Comparison of ENCODE assay signal across 24 cellular contexts in genomic region chr5:1470762-1471211, GRCh38. TPM values are rescaled to one million over a fixed set of nuclear protein-coding genes. Genes with fewer than 3 reads are reported as not detected.
DNase-seq lines count a peak whose midpoint lies in the region; ATAC-seq and TF ChIP-seq lines count a peak whose summit lies in the region.
"Had no signal": no experiment of that assay in that cellular context is flagged by ENCODE, and none has a peak within 500 bp of the region (broad histone marks: within the 10 kb centered on the region; RNA-seq: fewer than 3 reads in every experiment).

No MANE protein-coding gene starts in this region.

- H3K36me3 Mint-ChIP-seq in CD14-positive monocyte = peaks cover 72 to 96% of the 10 kb centered on the region in 2 donors
- H3K36me3 Mint-ChIP-seq: activated naive CD8-positive, alpha-beta T cell had no signal

- H3K27ac ChIP-seq in Peyer's patch = no peak overlapping the region
- H3K27ac ChIP-seq in transverse colon = no peak overlapping the region
- H3K27ac ChIP-seq: esophagus squamous epithelium, gastrocnemius medialis, parathyroid adenoma, PC-9 had no signal

- H3K4me1 Mint-ChIP-seq in CD14-positive monocyte = peaks cover 13% of the 10 kb centered on the region
- H3K4me1 Mint-ChIP-seq: activated CD8-positive, alpha-beta memory T cell treated with anti-CD3 and anti-CD28 coated beads, Interleukin-2, amount 10 ng/mL, durations not matched to agents 7 days and 5 days had no signal

- in situ Hi-C loops in transverse colon (cut with MboI; ENCODE audit: low pct_ligation_motif_present in 1 of 4, low pct_unique_long_range_greater_than_20kb in 1 of 4, low sequenced_read_pairs in 3 of 4) = no loop called here

- H3K36me3 ChIP-seq in Peyer's patch (peaks cover 0 to 6% (median 0%) of the 10 kb centered on the region in 3 donors), transverse colon (no peaks in the 10 kb centered on the region)
- H3K36me3 ChIP-seq: gastrocnemius medialis had no signal

- ATAC-seq in left lobe of liver (peak; percentile 95), HG03095 (IDR thresholded peaks at IDR 0.05; ENCODE audit: unreplicated experiment) (no peak)
- ATAC-seq: gastrocnemius medialis had no signal

- no peak for TF ChIP-seq POLR2A in Peyer's patch (IDR thresholded peaks at IDR 0.05)
- TF ChIP-seq POLR2A in transverse colon (IDR thresholded peaks at IDR 0.05) = no peak

- 78 to 80% methylated on average over 1 to 18 of the region's 18 CpGs for WGBS in transverse colon (ENCODE audit: low coverage in 1 of 2), 2 donors

- DNase-seq in CD14-positive monocyte (ENCODE audit: low spot score) (no peak), Peyer's patch (peak in 2 of 3 donors; percentile 29 to 51), left lobe of liver (ENCODE audit: low spot score) (peak; percentile 92), posterior vena cava (ENCODE audit: low spot score) (peak; percentile 78), HEK293T (ENCODE audit: extremely low spot score) (no peak), transverse colon (no peak)
- DNase-seq in activated CD4-positive, alpha-beta T cell treated with anti-CD3 and anti-CD28 coated beads, Interleukin-2, amount 50 U/mL, for 48 hours = no peak
- DNase-seq: activated CD4-positive, alpha-beta T cell treated with anti-CD3 and anti-CD28 coated beads for 4 hours; activated CD8-positive, alpha-beta memory T cell treated with anti-CD3 and anti-CD28 coated beads, Interleukin-2, amount 10 ng/mL, durations not matched to agents 7 days and 5 days; DMS53; effector CD8-positive, alpha-beta T cell; esophagus squamous epithelium; gastrocnemius medialis; naive thymus-derived CD4-positive, alpha-beta T cell; NCI-H1092; NCI-H2081 treated with DMSO at 0.1 percent for 48 hours; PC-9 had no signal

- CTCF ChIA-PET in HEK293T (lab: Yijun Ruan, JAX) = no interaction called here

- no peaks in the 10 kb centered on the region for H3K27me3 ChIP-seq in Peyer's patch
- no peaks in the 10 kb centered on the region for H3K27me3 ChIP-seq in transverse colon
- H3K27me3 ChIP-seq: esophagus squamous epithelium, gastrocnemius medialis had no signal

- no peak overlapping the region for H3K4me3 Mint-ChIP-seq in CD14-positive monocyte
- H3K4me3 Mint-ChIP-seq: activated CD8-positive, alpha-beta memory T cell treated with anti-CD3 and anti-CD28 coated beads, Interleukin-2, amount 10 ng/mL, durations not matched to agents 7 days and 5 days; activated naive CD8-positive, alpha-beta T cell; memory B cell; naive thymus-derived CD4-positive, alpha-beta T cell had no signal

- POLR2A ChIA-PET in HEK293T (lab: Yijun Ruan, JAX) = no interaction called here

- H3K9me3 Mint-ChIP-seq in CD14-positive monocyte = peaks cover 2 to 18% (median 8%) of the 10 kb centered on the region in 7 donors
- H3K9me3 Mint-ChIP-seq: memory B cell; naive thymus-derived CD4-positive, alpha-beta T cell had no signal

- H3K4me3 ChIP-seq in Peyer's patch (no peak overlapping the region), transverse colon (no peak overlapping the region)
- H3K4me3 ChIP-seq: esophagus squamous epithelium, gastrocnemius medialis, PC-9 had no signal

- H3K27ac Mint-ChIP-seq in CD14-positive monocyte = peak overlapping the region in 4 of 7 donors; percentile 66 to 85 (median 80)
- H3K27ac Mint-ChIP-seq: activated CD8-positive, alpha-beta memory T cell treated with anti-CD3 and anti-CD28 coated beads, Interleukin-2, amount 10 ng/mL, durations not matched to agents 7 days and 5 days; activated naive CD8-positive, alpha-beta T cell had no signal

- no peaks in the 10 kb centered on the region for H3K4me1 ChIP-seq in Peyer's patch
- H3K4me1 ChIP-seq in transverse colon = no peaks in the 10 kb centered on the region
- H3K4me1 ChIP-seq: esophagus squamous epithelium, gastrocnemius medialis, parathyroid adenoma had no signal

- H3K9me3 ChIP-seq in Peyer's patch (no peaks in the 10 kb centered on the region), transverse colon (no peaks in the 10 kb centered on the region)
- H3K9me3 ChIP-seq: esophagus squamous epithelium, gastrocnemius medialis had no signal

- TF ChIP-seq EP300 in transverse colon (IDR thresholded peaks at IDR 0.05; ENCODE audit: low read depth) = no peak

- H3K27me3 Mint-ChIP-seq in CD14-positive monocyte (ENCODE audit: low read depth in 3 of 3) = no peaks in the 10 kb centered on the region
- H3K27me3 Mint-ChIP-seq: activated CD8-positive, alpha-beta memory T cell treated with anti-CD3 and anti-CD28 coated beads, Interleukin-2, amount 10 ng/mL, durations not matched to agents 7 days and 5 days; activated naive CD8-positive, alpha-beta T cell; memory B cell; naive thymus-derived CD4-positive, alpha-beta T cell had no signal

- TF ChIP-seq CTCF in CD14-positive monocyte (IDR thresholded peaks at IDR 0.05) = no peak
- TF ChIP-seq CTCF in Peyer's patch (IDR thresholded peaks at IDR 0.05) = no peak
- no peak for TF ChIP-seq CTCF in transverse colon (IDR thresholded peaks at IDR 0.05)

- intact Hi-C loops in CD14-positive monocyte (cut with micrococcal nuclease) = loop anchor here (10.0 kb wide), 2 partner anchors 126 to 366 kb away; partner anchors contain the start of gene CLPTM1L (in 1 of the 2)
- intact Hi-C loops in posterior vena cava (cut with DNase I) = no loop called here
- intact Hi-C loops in transverse colon (cut with DNase I; ENCODE audit: low total_unique reads) = no loop called here

TF ChIP-seq in HEK293T, 16 proteins besides CTCF, POLR2A, EP300 and RAD21:
- TF ChIP-seq BHLHE40 (IDR thresholded peaks at IDR 0.05; ENCODE audit: borderline replicate concordance) (no peak), ZNF384 (IDR thresholded peaks at IDR 0.05) (no peak), FOXK2 (IDR thresholded peaks at IDR 0.05) (no peak), PKNOX1 (IDR thresholded peaks at IDR 0.05) (no peak), TARDBP (IDR thresholded peaks at IDR 0.05) (no peak), SUZ12 (IDR thresholded peaks at IDR 0.05) (no peak), NFRKB (IDR thresholded peaks at IDR 0.05) (no peak)
TF ChIP-seq in HEK293T: peak in this region for 0.

RNA-seq across cellular contexts. Expression of gene SLC6A3, which starts 25.5 kb away (rescaled TPM):
- polyA plus RNA-seq in CD14-positive monocyte = not detected
- under 1 TPM in 2 of 4 donors, not detected in 2; 0.40 to 0.70 TPM for total RNA-seq in Peyer's patch
- not detected for total RNA-seq in left lobe of liver
- total RNA-seq in posterior vena cava = under 1 TPM; 0.10 to 0.19 TPM
- not detected for total RNA-seq in transverse colon
- total RNA-seq: gastrocnemius medialis; LHCN-M2; PC-9; SK-MEL-5; T-helper 1 cell treated with Interleukin-12 subunit alpha and Interleukin-12 subunit beta and Interleukin-4 antibody, amounts not matched to agents 30 ng/mL and 1 ng/mL, for 36 hours had no signal
- polyA plus RNA-seq: naive thymus-derived CD4-positive, alpha-beta T cell had no signal

RNA-seq across cellular contexts. Expression of gene LPCAT1, which starts 53.0 kb away (rescaled TPM):
- polyA plus RNA-seq in CD14-positive monocyte = 10 to 100 TPM; 34.1 to 34.8 TPM
- total RNA-seq in Peyer's patch = 10 to 100 TPM in 3 of 4 donors, 1 to 10 TPM in 1; 8.8 to 59.4 (median 28.5) TPM
- 8.9 TPM for total RNA-seq in left lobe of liver
- 10 to 100 TPM; 30.8 to 36.9 TPM for total RNA-seq in posterior vena cava
- total RNA-seq in transverse colon = 10 to 100 TPM in 3 of 4 donors, 1 to 10 TPM in 1; 10.0 to 50.5 (median 21.0) TPM

Comparison
In these comparisons a context has a peak if more than half of its experiments do, and no peak if none do; other contexts are left out.
1. DNase-seq: peak in Peyer's patch (2 of 3), left lobe of liver (single experiment) and posterior vena cava (single experiment); none in CD14-positive monocyte (single experiment), HEK293T (single experiment), activated CD4-positive, alpha-beta T cell treated with anti-CD3 and anti-CD28 coated beads, Interleukin-2, amount 50 U/mL, for 48 hours (0 of 2) and transverse colon (single experiment).
2. intact Hi-C loops: an anchor here in CD14-positive monocyte (10.0 kb wide); none called in posterior vena cava and transverse colon.